ENCODE assay signal across 13 cellular contexts in genomic region chr14:69044296-69044695, GRCh38.
A peak's percentile ranks its signal among the peaks of the same experiment; 100 is the strongest.
DNase-seq lines count a peak whose midpoint lies in the region; ATAC-seq and TF ChIP-seq lines count a peak whose summit lies in the region.
"Had no signal": no experiment of that assay in that cellular context is flagged by ENCODE, and none has a peak within 500 bp of the region (broad histone marks: within the 10 kb centered on the region; RNA-seq: fewer than 3 reads in every experiment).

No MANE protein-coding gene starts in this region.

- H3K27me3 ChIP-seq in BLaER1 treated with 17β-estradiol and CSF1 and Interleukin-3, amounts not matched to agents 10 nM and 100 nM = no peaks in the 10 kb centered on the region
- H3K27me3 ChIP-seq in adrenal gland (no peaks in the 10 kb centered on the region), left lung (no peaks in the 10 kb centered on the region), skeletal muscle tissue (ENCODE audit: control insufficient read depth in 3 of 3, insufficient read depth in 3 of 3, low read length in 3 of 3) (peaks cover 0 to 17% (median 6%) of the 10 kb centered on the region in 3 donors)

- peaks cover 0 to under 1% (median 0%) of the 10 kb centered on the region in 11 experiments; a peak in 1 of 22 replicates for H3K36me3 ChIP-seq in BLaER1 treated with 17β-estradiol and CSF1 and Interleukin-3, amounts not matched to agents 10 nM and 100 nM
- H3K36me3 ChIP-seq in adrenal gland (replicated peaks in 1 of 2) = no peaks in the 10 kb centered on the region
- H3K36me3 ChIP-seq in left lung = no peaks in the 10 kb centered on the region
- H3K36me3 ChIP-seq in skeletal muscle tissue (ENCODE audit: control insufficient read depth in 3 of 3, insufficient read depth in 3 of 3, low read length in 3 of 3) = no peaks in the 10 kb centered on the region

- WGBS in adrenal gland, 4 donors = 56 to 75% (median 68%) methylated on average over 2 of the region's 2 CpGs

- no peak for ATAC-seq in left lung

- H3K27ac ChIP-seq in BLaER1 treated with 17β-estradiol and CSF1 and Interleukin-3, amounts not matched to agents 10 nM and 100 nM = peak overlapping the region in 7 of 11 experiments; percentile 67 to 92 (median 87); a peak in 12 of 22 replicates
- H3K27ac ChIP-seq in adrenal gland (peak overlapping the region in 4 of 5 donors; percentile 46 to 93 (median 77)), left lung (peak overlapping the region; percentile 75 to 86), skeletal muscle tissue (ENCODE audit: low read depth, low read length) (peak overlapping the region; percentile 78)

- peak overlapping the region in 5 of 11 experiments; percentile 56 to 71 (median 67); a peak in 6 of 22 replicates for H3K9ac ChIP-seq in BLaER1 treated with 17β-estradiol and CSF1 and Interleukin-3, amounts not matched to agents 10 nM and 100 nM
- H3K9ac ChIP-seq in skeletal muscle tissue (ENCODE audit: low read depth in 1 of 3, low read length in 3 of 3) = no peak overlapping the region

- H3K4me2 ChIP-seq in BLaER1 treated with 17β-estradiol and CSF1 and Interleukin-3, amounts not matched to agents 10 nM and 100 nM = peak overlapping the region in 7 of 11 experiments; percentile 60 to 97 (median 89); a peak in 13 of 22 replicates

- TF ChIP-seq POLR2A in adrenal gland (IDR thresholded peaks at IDR 0.05) = no peak

- H3K9me3 ChIP-seq in BLaER1 treated with 17β-estradiol and CSF1 and Interleukin-3, amounts not matched to agents 10 nM and 100 nM (replicated peaks in 1 of 11) = no peaks in the 10 kb centered on the region
- no peaks in the 10 kb centered on the region for H3K9me3 ChIP-seq in adrenal gland (replicated peaks in 1 of 3)
- H3K9me3 ChIP-seq in left lung = no peaks in the 10 kb centered on the region
- no peaks in the 10 kb centered on the region for H3K9me3 ChIP-seq in skeletal muscle tissue (ENCODE audit: control insufficient read depth in 3 of 3, low read length in 3 of 3)

- DNase-seq in adrenal gland (no peak), left lung (no peak), ureter (ENCODE audit: low spot score) (no peak), MV-4-11 (lab: John Stamatoyannopoulos, UW) (no peak), NCI-H345 (lab: John Stamatoyannopoulos, UW) (no peak), cortex of kidney (lab: John Stamatoyannopoulos, UW) (no peak)
- DNase-seq: activated CD4-positive, alpha-beta T cell treated with anti-CD3 and anti-CD28 coated beads, Interleukin-2, amount 10 ng/mL, durations not matched to agents 24 days and 14 days; activated naive CD4-positive, alpha-beta T cell treated with anti-CD3 and anti-CD28 coated beads for 36 hours; CD8-positive, alpha-beta memory T cell; NCI-H1092; NCI-H748 treated with DMSO at 0.1 percent for 48 hours had no signal

- H3K4me1 ChIP-seq in BLaER1 treated with 17β-estradiol and CSF1 and Interleukin-3, amounts not matched to agents 10 nM and 100 nM = peaks cover 0 to 80% (median 45%) of the 10 kb centered on the region in 10 experiments; a peak in 15 of 20 replicates
- H3K4me1 ChIP-seq in adrenal gland (replicated peaks in 1 of 2) = peaks cover 54 to 74% of the 10 kb centered on the region in 2 donors
- peaks cover 42 to 81% of the 10 kb centered on the region in 2 donors for H3K4me1 ChIP-seq in left lung
- peaks cover 45 to 56% (median 48%) of the 10 kb centered on the region in 3 donors for H3K4me1 ChIP-seq in skeletal muscle tissue (ENCODE audit: control insufficient read depth in 3 of 3, insufficient read depth in 3 of 3, low read length in 3 of 3)

- intact Hi-C loops in adrenal gland (cut with DNase I) = no loop called here
- intact Hi-C loops in left lung (cut with DNase I) = no loop called here

- H3K4me3 ChIP-seq in BLaER1 treated with 17β-estradiol and CSF1 and Interleukin-3, amounts not matched to agents 10 nM and 100 nM = peak overlapping the region in 3 of 10 experiments; percentile 20 to 50 (median 24); a peak in 4 of 20 replicates
- H3K4me3 ChIP-seq in adrenal gland (no peak overlapping the region), left lung (no peak overlapping the region), skeletal muscle tissue (ENCODE audit: low read length in 3 of 3) (no peak overlapping the region)

- TF ChIP-seq CTCF in adrenal gland (IDR thresholded peaks at IDR 0.05) = no peak
- TF ChIP-seq CTCF in left lung (IDR thresholded peaks at IDR 0.05) = no peak

- no peaks in the 10 kb centered on the region for H4K20me1 ChIP-seq in BLaER1 treated with 17β-estradiol and CSF1 and Interleukin-3, amounts not matched to agents 10 nM and 100 nM
